In genomic region chr10:101974091-101974799, GRCh38 we compare ENCODE assay signal across 10 cellular contexts.
DNase-seq lines count a peak whose midpoint lies in the region; ATAC-seq and TF ChIP-seq lines count a peak whose summit lies in the region.
"Had no signal": no experiment of that assay in that cellular context is flagged by ENCODE, and none has a peak within 500 bp of the region (broad histone marks: within the 10 kb centered on the region; RNA-seq: fewer than 3 reads in every experiment).

No MANE protein-coding gene starts in this region.

- H3K27ac ChIP-seq in cingulate gyrus (ENCODE audit: low read depth, low read length) (peak overlapping the region; percentile 41), neutrophil (peak overlapping the region; percentile 61)

- H3K27me3 ChIP-seq in neutrophil: no peaks in the 10 kb centered on the region

- H3K4me3 ChIP-seq in neutrophil (ENCODE audit: low read depth in 1 of 2, low read length in 1 of 2): no peak overlapping the region

- H3K36me3 ChIP-seq in neutrophil: peaks cover 9% of the 10 kb centered on the region

- no peaks in the 10 kb centered on the region for H3K9me3 ChIP-seq in neutrophil
- H3K9me3 ChIP-seq: thoracic aorta had no signal

- peaks cover 16 to 20% of the 10 kb centered on the region in 2 experiments for H3K4me1 ChIP-seq in neutrophil (ENCODE audit: control insufficient read depth in 1 of 2, insufficient read depth in 1 of 2, low read depth in 1 of 2, low read length in 1 of 2)

- TF ChIP-seq CTCF in neutrophil (IDR thresholded peaks at IDR 0.05): no peak

- no peak for ATAC-seq in GM18873 (IDR thresholded peaks at IDR 0.05; ENCODE audit: low FRiP score, unreplicated experiment)

- DNase-seq in NOMO-1 treated with DMSO at 0.1 percent for 48 hours (lab: John Stamatoyannopoulos, UW; ENCODE audit: unreplicated experiment): peak; percentile 49
- no peak for DNase-seq in NOMO-1 treated with dmso at 0.1 percent for 144 hours (lab: John Stamatoyannopoulos, UW; ENCODE audit: unreplicated experiment)
- peak; percentile 70 for DNase-seq in NCI-H748 treated with DMSO at 0.1 percent for 48 hours (lab: John Stamatoyannopoulos, UW)
- DNase-seq in NCI-H1092 (lab: John Stamatoyannopoulos, UW): no peak
- no peak for DNase-seq in germinal center (ENCODE audit: low spot score)
- DNase-seq: 8988T had no signal

Comparison
In these comparisons a context has a peak if more than half of its experiments do, and no peak if none do; other contexts are left out.
1. DNase-seq: peak in NOMO-1 treated with DMSO at 0.1 percent for 48 hours (single experiment) and NCI-H748 treated with DMSO at 0.1 percent for 48 hours (single experiment); none in NOMO-1 treated with dmso at 0.1 percent for 144 hours (single experiment), NCI-H1092 (single experiment) and germinal center (single experiment).